Comparison of ENCODE assay signal across 1 cellular context in genomic region chr19:48964205-48965032, GRCh38.
TF ChIP-seq lines count a peak whose summit lies in the region.

No MANE protein-coding gene starts in this region.

TF ChIP-seq in HEK293, 187 proteins besides CTCF, POLR2A, EP300 and RAD21 (continued from another document):
- TF ChIP-seq, protein P1, sequence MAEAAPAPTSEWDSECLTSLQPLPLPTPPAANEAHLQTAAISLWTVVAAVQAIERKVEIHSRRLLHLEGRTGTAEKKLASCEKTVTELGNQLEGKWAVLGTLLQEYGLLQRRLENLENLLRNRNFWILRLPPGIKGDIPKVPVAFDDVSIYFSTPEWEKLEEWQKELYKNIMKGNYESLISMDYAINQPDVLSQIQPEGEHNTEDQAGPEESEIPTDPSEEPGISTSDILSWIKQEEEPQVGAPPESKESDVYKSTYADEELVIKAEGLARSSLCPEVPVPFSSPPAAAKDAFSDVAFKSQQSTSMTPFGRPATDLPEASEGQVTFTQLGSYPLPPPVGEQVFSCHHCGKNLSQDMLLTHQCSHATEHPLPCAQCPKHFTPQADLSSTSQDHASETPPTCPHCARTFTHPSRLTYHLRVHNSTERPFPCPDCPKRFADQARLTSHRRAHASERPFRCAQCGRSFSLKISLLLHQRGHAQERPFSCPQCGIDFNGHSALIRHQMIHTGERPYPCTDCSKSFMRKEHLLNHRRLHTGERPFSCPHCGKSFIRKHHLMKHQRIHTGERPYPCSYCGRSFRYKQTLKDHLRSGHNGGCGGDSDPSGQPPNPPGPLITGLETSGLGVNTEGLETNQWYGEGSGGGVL (tag by site-specific recombination; IDR thresholded peaks at IDR 0.05) = peak; percentile 14; the same call in 1 of the 2 replicates
- TF ChIP-seq ZNF645 (tag by site-specific recombination; IDR thresholded peaks at IDR 0.05) = no peak
TF ChIP-seq in HEK293: peak in this region for 9.
